ENCODE assay signal across 25 cellular contexts in the genomic region with DNA sequence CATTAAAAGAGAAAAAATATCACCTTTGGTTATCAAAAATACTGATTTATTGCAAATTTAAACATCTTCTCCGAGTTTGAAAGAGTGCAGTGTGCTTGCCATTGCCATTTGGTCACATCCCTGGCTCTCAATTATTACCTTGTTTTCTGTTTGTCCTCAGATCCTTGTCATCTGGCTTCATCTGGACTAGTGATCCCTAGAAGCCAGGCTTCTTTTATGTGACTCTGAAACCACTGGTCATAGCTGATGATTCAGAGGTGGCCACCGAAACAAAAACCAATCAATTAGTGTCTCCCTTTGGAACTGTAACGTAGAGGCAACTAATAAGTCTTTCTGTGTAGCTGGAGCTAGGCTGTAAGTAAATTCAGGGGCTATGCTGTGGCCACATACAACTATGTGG.
"Had no signal": no experiment of that assay in that cellular context is flagged by ENCODE, and none has a peak within 500 bp of the region (broad histone marks: within the 10 kb centered on the region; RNA-seq: fewer than 3 reads in every experiment).

No MANE protein-coding gene starts in this region.

- H3K27ac ChIP-seq: brain microvascular endothelial cell, coronary artery, dorsolateral prefrontal cortex, gastrocnemius medialis, uterus had no signal

- H3K27ac Mint-ChIP-seq: activated CD4-positive, alpha-beta memory T cell treated with anti-CD3 and anti-CD28 coated beads, Interleukin-2, amount 10 ng/mL, durations not matched to agents 7 days and 5 days; activated CD4-positive, alpha-beta T cell treated with anti-CD3 and anti-CD28 coated beads, Interleukin-2, amount 10 ng/mL, durations not matched to agents 7 days and 5 days; activated naive CD4-positive, alpha-beta T cell treated with anti-CD3 and anti-CD28 coated beads, Interleukin-2, amount 10 ng/mL, durations not matched to agents 7 days and 5 days; activated naive CD8-positive, alpha-beta T cell treated with anti-CD3 and anti-CD28 coated beads, Interleukin-2, amount 10 ng/mL, durations not matched to agents 7 days and 5 days; activated T-cell treated with anti-CD3 and anti-CD28 coated beads, Interleukin-2, amount 50 U/mL, for 24 hours; natural killer cell; T-helper 1 cell treated with Interleukin-12 subunit alpha and Interleukin-12 subunit beta and Interleukin-4 antibody, amounts not matched to agents 30 μg/mL and 1 μg/mL, for 36 hours; type B pancreatic cell had no signal

- H3K36me3 ChIP-seq: brain microvascular endothelial cell, gastrocnemius medialis, uterus had no signal

- H3K36me3 Mint-ChIP-seq: activated naive CD4-positive, alpha-beta T cell treated with anti-CD3 and anti-CD28 coated beads, Interleukin-2, amount 10 ng/mL, durations not matched to agents 7 days and 5 days; activated naive CD8-positive, alpha-beta T cell treated with anti-CD3 and anti-CD28 coated beads, Interleukin-2, amount 10 ng/mL, durations not matched to agents 7 days and 5 days; natural killer cell; type B pancreatic cell had no signal

- H3K27me3 Mint-ChIP-seq: activated CD4-positive, alpha-beta memory T cell treated with anti-CD3 and anti-CD28 coated beads, Interleukin-2, amount 10 ng/mL, durations not matched to agents 7 days and 5 days; activated CD4-positive, alpha-beta T cell treated with anti-CD3 and anti-CD28 coated beads, Interleukin-2, amount 10 ng/mL, durations not matched to agents 7 days and 5 days; activated naive CD4-positive, alpha-beta T cell treated with anti-CD3 and anti-CD28 coated beads, Interleukin-2, amount 10 ng/mL, durations not matched to agents 7 days and 5 days; activated naive CD8-positive, alpha-beta T cell treated with anti-CD3 and anti-CD28 coated beads, Interleukin-2, amount 10 ng/mL, durations not matched to agents 7 days and 5 days; activated T-cell treated with anti-CD3 and anti-CD28 coated beads, Interleukin-2, amount 50 U/mL, for 24 hours; type B pancreatic cell had no signal

- H3K4me3 ChIP-seq: coronary artery, dorsolateral prefrontal cortex, gastrocnemius medialis, uterus had no signal

- ATAC-seq: gastrocnemius medialis; left cardiac atrium; natural killer cell; right cardiac atrium; stimulated activated naive CD8-positive, alpha-beta T cell treated with anti-CD3 and anti-CD28 coated beads, Interleukin-15, Interleukin-2, amounts not matched to agents 100 U/mL and 50 U/mL, for 24 hours had no signal

- H3K4me3 Mint-ChIP-seq: activated CD4-positive, alpha-beta memory T cell treated with anti-CD3 and anti-CD28 coated beads, Interleukin-2, amount 10 ng/mL, durations not matched to agents 7 days and 5 days; activated CD4-positive, alpha-beta T cell treated with anti-CD3 and anti-CD28 coated beads, Interleukin-2, amount 10 ng/mL, durations not matched to agents 7 days and 5 days; activated naive CD4-positive, alpha-beta T cell treated with anti-CD3 and anti-CD28 coated beads, Interleukin-2, amount 10 ng/mL, durations not matched to agents 7 days and 5 days; activated naive CD8-positive, alpha-beta T cell treated with anti-CD3 and anti-CD28 coated beads, Interleukin-2, amount 10 ng/mL, durations not matched to agents 7 days and 5 days; activated T-cell treated with anti-CD3 and anti-CD28 coated beads, Interleukin-2, amount 50 U/mL, for 24 hours; natural killer cell; T-helper 1 cell treated with Interleukin-12 subunit alpha and Interleukin-12 subunit beta and Interleukin-4 antibody, amounts not matched to agents 30 μg/mL and 1 μg/mL, for 36 hours; type B pancreatic cell had no signal

- H3K4me1 ChIP-seq: gastrocnemius medialis, uterus had no signal

- H3K9me3 ChIP-seq: gastrocnemius medialis, uterus had no signal

- H3K27me3 ChIP-seq: brain microvascular endothelial cell, dorsolateral prefrontal cortex, gastrocnemius medialis, uterus had no signal

- DNase-seq: activated CD4-positive, alpha-beta memory T cell treated with anti-CD3 and anti-CD28 coated beads, Interleukin-2, amount 10 ng/mL, durations not matched to agents 7 days and 5 days; activated CD4-positive, alpha-beta T cell treated with anti-CD3 and anti-CD28 coated beads for 1 hour; activated CD4-positive, alpha-beta T cell treated with anti-CD3 and anti-CD28 coated beads, Interleukin-2, amount 10 ng/mL, durations not matched to agents 7 days and 5 days; activated CD8-positive, alpha-beta memory T cell treated with anti-CD3 and anti-CD28 coated beads, Interleukin-2, amount 50 U/mL, for 48 hours; activated gamma-delta T cell; activated naive CD4-positive, alpha-beta T cell treated with anti-CD3 and anti-CD28 coated beads, Interleukin-2, amount 10 ng/mL, durations not matched to agents 7 days and 5 days; activated naive CD8-positive, alpha-beta T cell treated with anti-CD3 and anti-CD28 coated beads, Interleukin-2, amount 10 ng/mL, durations not matched to agents 7 days and 5 days; activated T-cell treated with anti-CD3 and anti-CD28 coated beads, Interleukin-2, amount 50 U/mL, for 24 hours; brain microvascular endothelial cell; dorsolateral prefrontal cortex; effector memory CD4-positive, alpha-beta T cell; erythroblast; gastrocnemius medialis; hippocampal formation; left cardiac atrium; natural killer cell; posterior cingulate gyrus; right cardiac atrium; stimulated activated CD4-positive, alpha-beta T cell treated with anti-CD3 and anti-CD28 coated beads, Interleukin-4, amount 100 ng/mL, for 1 hour; stimulated activated naive CD8-positive, alpha-beta T cell treated with anti-CD3 and anti-CD28 coated beads, Interleukin-15, Interleukin-2, amounts not matched to agents 100 U/mL and 50 U/mL, for 24 hours; T-helper 9 cell; uterus had no signal

- H3K4me1 Mint-ChIP-seq: activated CD4-positive, alpha-beta memory T cell treated with anti-CD3 and anti-CD28 coated beads, Interleukin-2, amount 10 ng/mL, durations not matched to agents 7 days and 5 days; activated CD4-positive, alpha-beta T cell treated with anti-CD3 and anti-CD28 coated beads, Interleukin-2, amount 10 ng/mL, durations not matched to agents 7 days and 5 days; activated naive CD4-positive, alpha-beta T cell treated with anti-CD3 and anti-CD28 coated beads, Interleukin-2, amount 10 ng/mL, durations not matched to agents 7 days and 5 days; activated naive CD8-positive, alpha-beta T cell treated with anti-CD3 and anti-CD28 coated beads, Interleukin-2, amount 10 ng/mL, durations not matched to agents 7 days and 5 days had no signal

- H3K9me3 Mint-ChIP-seq: activated naive CD8-positive, alpha-beta T cell treated with anti-CD3 and anti-CD28 coated beads, Interleukin-2, amount 10 ng/mL, durations not matched to agents 7 days and 5 days; type B pancreatic cell had no signal
